Comparison of ENCODE assay signal across 8 cellular contexts in genomic region chr18:67514901-67515540, GRCh38. TPM values are rescaled to one million over a fixed set of nuclear protein-coding genes. Genes with fewer than 3 reads are reported as not detected.
DNase-seq lines count a peak whose midpoint lies in the region; ATAC-seq and TF ChIP-seq lines count a peak whose summit lies in the region.

No MANE protein-coding gene starts in this region.

- no peaks in the 10 kb centered on the region for H3K9me3 ChIP-seq in smooth muscle cell (replicated peaks; ENCODE audit: low read depth)

- H3F3A ChIP-seq in smooth muscle cell (ENCODE audit: low read depth) = peaks cover 19% of the 10 kb centered on the region

- POLR2A ChIA-PET in activated CD4-positive, alpha-beta T cell treated with anti-CD3 and anti-CD28 coated beads for 36 hours (lab: Charles Lee) = no interaction called here
- POLR2A ChIA-PET in activated CD8-positive, alpha-beta T cell treated with anti-CD3 and anti-CD28 coated beads, Interleukin-2, amount 10 ng/mL, durations not matched to agents 7 days and 5 days (lab: Charles Lee) = no interaction called here

- peak overlapping the region; percentile 98 for H2AFZ ChIP-seq in smooth muscle cell (ENCODE audit: low read depth)

- ATAC-seq in activated CD4-positive, alpha-beta T cell treated with anti-CD3 and anti-CD28 coated beads for 36 hours = no peak
- no peak for ATAC-seq in activated CD8-positive, alpha-beta T cell treated with anti-CD3 and anti-CD28 coated beads, Interleukin-2, amount 10 ng/mL, durations not matched to agents 7 days and 5 days

- WGBS in smooth muscle cell (ENCODE audit: low lambda C conversion rate) = 23% methylated on average over 6 of the region's 6 CpGs

- H3K4me2 ChIP-seq in smooth muscle cell = peak overlapping the region; percentile 85

- peak overlapping the region; percentile 82 for H3K27ac ChIP-seq in smooth muscle cell (ENCODE audit: low read depth)

- intact Hi-C loops in activated CD4-positive, alpha-beta T cell treated with anti-CD3 and anti-CD28 coated beads for 36 hours (cut with DNase I, micrococcal nuclease) = loop anchor here (5.0 to 10.0 kb wide), 2 partner anchors 153 to 1200 kb away; partner anchors contain the start of gene TMX3 (in 1 of the 2)

- CTCF ChIA-PET in activated CD4-positive, alpha-beta T cell treated with anti-CD3 and anti-CD28 coated beads for 36 hours (lab: Charles Lee) = no interaction called here
- CTCF ChIA-PET in activated CD8-positive, alpha-beta T cell treated with anti-CD3 and anti-CD28 coated beads, Interleukin-2, amount 10 ng/mL, durations not matched to agents 7 days and 5 days (lab: Charles Lee) = interaction anchor here (0.9 to 1.9 kb wide), 3 partner anchors 12 to 1145 kb away, joined by 3 to 9 read pairs (median 3); no protein-coding TSS in a partner anchor

- TF ChIP-seq CTCF in smooth muscle cell (IDR thresholded peaks at IDR 0.05; ENCODE audit: borderline replicate concordance, insufficient read depth, poor library complexity, severe bottlenecking) = no peak

- peaks cover 17% of the 10 kb centered on the region for H3K4me1 ChIP-seq in smooth muscle cell (ENCODE audit: low read depth)

- peaks cover 15% of the 10 kb centered on the region for H3K27me3 Mint-ChIP-seq in activated CD4-positive, alpha-beta T cell treated with anti-CD3 and anti-CD28 coated beads for 36 hours
- peaks cover 31% of the 10 kb centered on the region for H3K27me3 Mint-ChIP-seq in activated CD8-positive, alpha-beta T cell treated with anti-CD3 and anti-CD28 coated beads, Interleukin-2, amount 10 ng/mL, durations not matched to agents 7 days and 5 days (ENCODE audit: low read depth)

- H3K9ac ChIP-seq in smooth muscle cell (ENCODE audit: low read depth) = peak overlapping the region; percentile 96

- H3K4me3 Mint-ChIP-seq in activated CD4-positive, alpha-beta T cell treated with anti-CD3 and anti-CD28 coated beads for 36 hours = peak overlapping the region; percentile 90
- H3K4me3 Mint-ChIP-seq in activated CD8-positive, alpha-beta T cell treated with anti-CD3 and anti-CD28 coated beads, Interleukin-2, amount 10 ng/mL, durations not matched to agents 7 days and 5 days = peak overlapping the region; percentile 76

- DNase-seq in activated CD4-positive, alpha-beta T cell treated with anti-CD3 and anti-CD28 coated beads for 36 hours = no peak
- DNase-seq in activated CD4-positive, alpha-beta T cell treated with anti-CD3 and anti-CD28 coated beads, Interleukin-2, amount 50 U/mL, for 1 hour = no peak
- no peak for DNase-seq in activated CD8-positive, alpha-beta T cell treated with anti-CD3 and anti-CD28 coated beads, Interleukin-2, amount 10 ng/mL, durations not matched to agents 7 days and 5 days
- DNase-seq in smooth muscle cell (lab: John Stamatoyannopoulos, UW; ENCODE audit: unreplicated experiment) (no peak), NK-92 (lab: John Stamatoyannopoulos, UW; ENCODE audit: unreplicated experiment) (no peak), middle frontal gyrus (ENCODE audit: extremely low spot score, low spot score) (no peak), cortex of kidney (lab: John Stamatoyannopoulos, UW) (no peak)

- H3K27ac Mint-ChIP-seq in activated CD4-positive, alpha-beta T cell treated with anti-CD3 and anti-CD28 coated beads for 36 hours = no peak overlapping the region
- no peak overlapping the region for H3K27ac Mint-ChIP-seq in activated CD8-positive, alpha-beta T cell treated with anti-CD3 and anti-CD28 coated beads, Interleukin-2, amount 10 ng/mL, durations not matched to agents 7 days and 5 days

- H3K79me2 ChIP-seq in smooth muscle cell (ENCODE audit: low read depth) = peaks cover 48% of the 10 kb centered on the region

- H3K9me3 Mint-ChIP-seq in activated CD4-positive, alpha-beta T cell treated with anti-CD3 and anti-CD28 coated beads for 36 hours (ENCODE audit: low read depth) = no peaks in the 10 kb centered on the region
- H3K9me3 Mint-ChIP-seq in activated CD8-positive, alpha-beta T cell treated with anti-CD3 and anti-CD28 coated beads, Interleukin-2, amount 10 ng/mL, durations not matched to agents 7 days and 5 days (ENCODE audit: insufficient read depth) = no peaks in the 10 kb centered on the region

- H3K4me3 ChIP-seq in iPS-11a (ENCODE audit: low read depth, low read length) = peak overlapping the region; percentile 70
- peak overlapping the region; percentile 97 for H3K4me3 ChIP-seq in smooth muscle cell

- H4K20me1 ChIP-seq in smooth muscle cell (ENCODE audit: low read depth) = no peaks in the 10 kb centered on the region

- peaks cover 16% of the 10 kb centered on the region for H3K4me1 Mint-ChIP-seq in activated CD4-positive, alpha-beta T cell treated with anti-CD3 and anti-CD28 coated beads for 36 hours
- H3K4me1 Mint-ChIP-seq in activated CD8-positive, alpha-beta T cell treated with anti-CD3 and anti-CD28 coated beads, Interleukin-2, amount 10 ng/mL, durations not matched to agents 7 days and 5 days (ENCODE audit: low read depth) = peaks cover 20% of the 10 kb centered on the region

- H3K36me3 Mint-ChIP-seq in activated CD4-positive, alpha-beta T cell treated with anti-CD3 and anti-CD28 coated beads for 36 hours (ENCODE audit: low read depth) = no peaks in the 10 kb centered on the region
- no peaks in the 10 kb centered on the region for H3K36me3 Mint-ChIP-seq in activated CD8-positive, alpha-beta T cell treated with anti-CD3 and anti-CD28 coated beads, Interleukin-2, amount 10 ng/mL, durations not matched to agents 7 days and 5 days (ENCODE audit: low read depth)

- no peaks in the 10 kb centered on the region for H3K36me3 ChIP-seq in smooth muscle cell (ENCODE audit: low read depth)

- no peaks in the 10 kb centered on the region for H3K27me3 ChIP-seq in smooth muscle cell (ENCODE audit: low read depth)

RNA-seq across cellular contexts. Expression of gene DSEL, which starts 1.5 kb away (rescaled TPM):
- under 1 TPM; 0.04 to 0.09 TPM for total RNA-seq in activated CD4-positive, alpha-beta T cell treated with anti-CD3 and anti-CD28 coated beads for 36 hours
- total RNA-seq in activated CD8-positive, alpha-beta T cell treated with anti-CD3 and anti-CD28 coated beads, Interleukin-2, amount 10 ng/mL, durations not matched to agents 7 days and 5 days = under 1 TPM; 0.05 to 0.08 TPM
- total RNA-seq in smooth muscle cell = 14.0 and 20.4 TPM in 2 replicates
- polyA plus RNA-seq in smooth muscle cell = 4.3 TPM in 2 replicates

Comparison
In these comparisons a context has a peak if more than half of its experiments do, and no peak if none do; other contexts are left out.
1. RNA of gene DSEL, which starts 1.5 kb away (total RNA-seq): 14.0 to 20.4 TPM in smooth muscle cell; 0.04 to 0.09 TPM in activated CD4-positive, alpha-beta T cell treated with anti-CD3 and anti-CD28 coated beads for 36 hours and 0.05 to 0.08 TPM in activated CD8-positive, alpha-beta T cell treated with anti-CD3 and anti-CD28 coated beads, Interleukin-2, amount 10 ng/mL, durations not matched to agents 7 days and 5 days; every median in the first group is over 10 times any median in the second.